27 cellular contexts compared by ENCODE assay signal in genomic region chr21:41016472-41016871, GRCh38.
"Had no signal": no experiment of that assay in that cellular context is flagged by ENCODE, and none has a peak within 500 bp of the region (broad histone marks: within the 10 kb centered on the region; RNA-seq: fewer than 3 reads in every experiment).

No MANE protein-coding gene starts in this region.

- H3K4me3 ChIP-seq: adrenal gland, ascending aorta, hepatocyte, lung, right lobe of liver, skin epidermis, stomach, suprapubic skin, tibial nerve had no signal

- H3K27me3 ChIP-seq: adrenal gland, ascending aorta, brain microvascular endothelial cell, hepatocyte, right lobe of liver, stomach, suprapubic skin, tibial nerve had no signal

- H3K9me3 Mint-ChIP-seq: activated naive CD4-positive, alpha-beta T cell treated with anti-CD3 and anti-CD28 coated beads, Interleukin-2, amount 50 U/mL, for 72 hours; activated T-helper 17 cell treated with anti-CD3 and anti-CD28 coated beads, Interleukin-2, amount 50 U/mL, for 72 hours; immature natural killer cell had no signal

- H2AFZ ChIP-seq: hepatocyte had no signal

- H3K4me1 ChIP-seq: adrenal gland, ascending aorta, right lobe of liver, stomach, suprapubic skin, tibial nerve had no signal

- H3K4me3 Mint-ChIP-seq: activated T-cell treated with anti-CD3 and anti-CD28 coated beads, Interleukin-2, amount 50 U/mL, for 24 hours; activated T-helper 17 cell treated with anti-CD3 and anti-CD28 coated beads, Interleukin-2, amount 50 U/mL, for 72 hours; immature natural killer cell; naive B cell; stimulated activated memory B cell treated with anti-CD40 and anti-IgM and Interleukin-4, amounts not matched to agents 10 μg/mL and 1 μg/mL and 100 μg/mL, for 72 hours had no signal

- H3K36me3 Mint-ChIP-seq: activated naive CD4-positive, alpha-beta T cell treated with anti-CD3 and anti-CD28 coated beads, Interleukin-2, amount 50 U/mL, for 72 hours; immature natural killer cell; naive B cell; stimulated activated memory B cell treated with anti-CD40 and anti-IgM and Interleukin-4, amounts not matched to agents 10 μg/mL and 1 μg/mL and 100 μg/mL, for 72 hours had no signal

- H3K79me2 ChIP-seq: hepatocyte had no signal

- H3K4me1 Mint-ChIP-seq: activated T-helper 17 cell treated with anti-CD3 and anti-CD28 coated beads, Interleukin-2, amount 50 U/mL, for 72 hours; immature natural killer cell; naive B cell; stimulated activated memory B cell treated with anti-CD40 and anti-IgM and Interleukin-4, amounts not matched to agents 10 μg/mL and 1 μg/mL and 100 μg/mL, for 72 hours had no signal

- H3K9me3 ChIP-seq: adrenal gland, ascending aorta, right lobe of liver, stomach, suprapubic skin had no signal

- DNase-seq: activated CD4-positive, alpha-beta T cell treated with anti-CD3 and anti-CD28 coated beads for 1 hour; activated CD4-positive, alpha-beta T cell treated with anti-CD3 and anti-CD28 coated beads, Interleukin-2, amount 50 U/mL, for 1 hour; activated CD8-positive, alpha-beta memory T cell treated with anti-CD3 and anti-CD28 coated beads for 24 hours; activated CD8-positive, alpha-beta memory T cell treated with anti-CD3 and anti-CD28 coated beads, Interleukin-2, amount 50 U/mL, for 4 hours; activated T-cell treated with anti-CD3 and anti-CD28 coated beads, Interleukin-2, amount 50 U/mL, for 24 hours; adrenal gland; brain microvascular endothelial cell; caudate nucleus; dermis blood vessel endothelial cell; effector CD8-positive, alpha-beta T cell; erythroblast; foreskin fibroblast; glutamatergic neuron; immature natural killer cell; naive B cell; occipital lobe; right lobe of liver; stomach had no signal

- H3K27me3 Mint-ChIP-seq: activated T-helper 17 cell treated with anti-CD3 and anti-CD28 coated beads, Interleukin-2, amount 50 U/mL, for 72 hours; stimulated activated memory B cell treated with anti-CD40 and anti-IgM and Interleukin-4, amounts not matched to agents 10 μg/mL and 1 μg/mL and 100 μg/mL, for 72 hours had no signal

- H3K27ac ChIP-seq: adrenal gland, ascending aorta, brain microvascular endothelial cell, hepatocyte, right lobe of liver, skin epidermis, stomach, suprapubic skin, tibial nerve had no signal

- H3K4me2 ChIP-seq: hepatocyte had no signal

- H3K36me3 ChIP-seq: adrenal gland, ascending aorta, brain microvascular endothelial cell, right lobe of liver, stomach, suprapubic skin, tibial nerve had no signal

- H3K27ac Mint-ChIP-seq: activated naive CD4-positive, alpha-beta T cell treated with anti-CD3 and anti-CD28 coated beads, Interleukin-2, amount 50 U/mL, for 72 hours; activated T-cell treated with anti-CD3 and anti-CD28 coated beads, Interleukin-2, amount 50 U/mL, for 24 hours; activated T-helper 17 cell treated with anti-CD3 and anti-CD28 coated beads, Interleukin-2, amount 50 U/mL, for 72 hours; immature natural killer cell; naive B cell; stimulated activated memory B cell treated with anti-CD40 and anti-IgM and Interleukin-4, amounts not matched to agents 10 μg/mL and 1 μg/mL and 100 μg/mL, for 72 hours had no signal
